Comparison of ENCODE assay signal across 7 cellular contexts in genomic region chr4:151674804-151675290, GRCh38.
DNase-seq lines count a peak whose midpoint lies in the region; ATAC-seq and TF ChIP-seq lines count a peak whose summit lies in the region.

No MANE protein-coding gene starts in this region.

- H2BK15ac ChIP-seq in mesenchymal stem cell (ENCODE audit: low read depth, poor library complexity, severe bottlenecking) = peak overlapping the region; percentile 56

- no peaks in the 10 kb centered on the region for H3K27me3 ChIP-seq in esophagus (ENCODE audit: control insufficient read depth in 1 of 2, insufficient read depth in 2 of 2, low read length in 2 of 2)
- no peaks in the 10 kb centered on the region for H3K27me3 ChIP-seq in mesenchymal stem cell (ENCODE audit: control insufficient read depth in 1 of 2, insufficient read depth in 1 of 2, low read length in 2 of 2)
- H3K27me3 ChIP-seq in tibial artery = no peaks in the 10 kb centered on the region

- no peak overlapping the region for H3K14ac ChIP-seq in mesenchymal stem cell (ENCODE audit: low read length in 2 of 2)

- no peaks in the 10 kb centered on the region for H3K79me1 ChIP-seq in mesenchymal stem cell (replicated peaks; ENCODE audit: low read length, poor library complexity, severe bottlenecking)

- DNase-seq in NCI-H82 treated with DMSO at 0.1 percent for 48 hours (lab: John Stamatoyannopoulos, UW; ENCODE audit: unreplicated experiment) (peak; percentile 46), mesenchymal stem cell (peak; percentile 78), tibial artery (peak in 1 of 2 donors; percentile 71), DMS114 treated with DMSO at 0.1 percent for 48 hours (lab: John Stamatoyannopoulos, UW; ENCODE audit: unreplicated experiment) (no peak)

- H4K91ac ChIP-seq in mesenchymal stem cell (ENCODE audit: low read length) = no peak overlapping the region

- H2AFZ ChIP-seq in mesenchymal stem cell (ENCODE audit: low read depth, low read length) = peak overlapping the region; percentile 67

- no peak overlapping the region for H3K23ac ChIP-seq in mesenchymal stem cell (ENCODE audit: low read length in 2 of 2)

- H3K4ac ChIP-seq in mesenchymal stem cell (ENCODE audit: low read depth in 1 of 2, low read length in 2 of 2) = no peak overlapping the region

- H3K4me2 ChIP-seq in mesenchymal stem cell (ENCODE audit: low read length, poor library complexity, severe bottlenecking) = peak overlapping the region; percentile 14

- WGBS in esophagus, 2 donors = 21 to 23% methylated on average over 18 of the region's 18 CpGs
- 31% methylated on average over 17 of the region's 18 CpGs for WGBS in mesenchymal stem cell

- peaks cover 2 to 8% of the 10 kb centered on the region in 2 donors for H3K4me1 ChIP-seq in esophagus (ENCODE audit: control insufficient read depth in 2 of 2, insufficient read depth in 2 of 2, low read length in 1 of 2)
- peaks cover 15% of the 10 kb centered on the region for H3K4me1 ChIP-seq in mesenchymal stem cell (ENCODE audit: control insufficient read depth, insufficient read depth, low read depth, low read length)
- H3K4me1 ChIP-seq in tibial artery = peaks cover 0 to 17% (median 5%) of the 10 kb centered on the region in 4 donors

- no peak overlapping the region for H2BK5ac ChIP-seq in mesenchymal stem cell (ENCODE audit: low read depth, low read length, poor library complexity, severe bottlenecking)

- peak; percentile 16 to 30 for TF ChIP-seq CTCF in tibial artery (IDR thresholded peaks at IDR 0.05)

- H3K36me3 ChIP-seq in esophagus (ENCODE audit: control insufficient read depth in 2 of 2, insufficient read depth in 2 of 2, low read length in 1 of 2) (peaks cover 0 to 6% of the 10 kb centered on the region in 2 donors), mesenchymal stem cell (ENCODE audit: control insufficient read depth in 1 of 2, insufficient read depth in 2 of 2, low read depth in 1 of 2, low read length in 2 of 2) (peaks cover 7 to 13% of the 10 kb centered on the region in 2 experiments), tibial artery (peaks cover 0 to 18% (median 0%) of the 10 kb centered on the region in 3 donors)

- H2BK120ac ChIP-seq in mesenchymal stem cell (ENCODE audit: low read depth, low read length) = no peak overlapping the region

- no peak overlapping the region for H2AK5ac ChIP-seq in mesenchymal stem cell (ENCODE audit: low read length, severe bottlenecking)

- H3K4me3 ChIP-seq in esophagus (ENCODE audit: low read depth in 1 of 2, low read length in 2 of 2) (peak overlapping the region; percentile 1 to 23), mesenchymal stem cell (ENCODE audit: insufficient read depth in 1 of 2, low read depth in 1 of 2, low read length in 2 of 2) (peak overlapping the region in 1 of 2 experiments; percentile 40), tibial artery (peak overlapping the region; percentile 38 to 48)

- H3K27ac ChIP-seq in esophagus (ENCODE audit: low read depth in 2 of 2, low read length in 1 of 2) = peak overlapping the region; percentile 60 to 80
- H3K27ac ChIP-seq in mesenchymal stem cell (ENCODE audit: low read length, poor library complexity, severe bottlenecking) = no peak overlapping the region
- H3K27ac ChIP-seq in tibial artery = peak overlapping the region; percentile 36 to 38

- H3K9ac ChIP-seq in mesenchymal stem cell (ENCODE audit: low read length) = peak overlapping the region; percentile 35

- no peak for ATAC-seq in HG02588 (IDR thresholded peaks at IDR 0.05; ENCODE audit: unreplicated experiment)
- ATAC-seq in HG02763 (IDR thresholded peaks at IDR 0.05; ENCODE audit: unreplicated experiment) = no peak

- no peak overlapping the region for H4K8ac ChIP-seq in mesenchymal stem cell (ENCODE audit: low read length)

- H2BK12ac ChIP-seq in mesenchymal stem cell (ENCODE audit: low read length in 2 of 2) = peak overlapping the region in 1 of 2 experiments; percentile 8

- peak overlapping the region in 1 of 2 experiments; percentile 4 for H3K18ac ChIP-seq in mesenchymal stem cell (ENCODE audit: low read depth in 1 of 2, low read length in 2 of 2)

- no peaks in the 10 kb centered on the region for H3K9me3 ChIP-seq in esophagus (ENCODE audit: control insufficient read depth in 2 of 2, insufficient read depth in 1 of 2, low read depth in 1 of 2, low read length in 1 of 2)
- no peaks in the 10 kb centered on the region for H3K9me3 ChIP-seq in mesenchymal stem cell (ENCODE audit: control insufficient read depth, low read length)
- H3K9me3 ChIP-seq in tibial artery = no peaks in the 10 kb centered on the region

- intact Hi-C loops in tibial artery (cut with DNase I; ENCODE audit: low total_unique reads) = no loop called here
